Comparison of ENCODE assay signal across 8 cellular contexts in the genomic region with DNA sequence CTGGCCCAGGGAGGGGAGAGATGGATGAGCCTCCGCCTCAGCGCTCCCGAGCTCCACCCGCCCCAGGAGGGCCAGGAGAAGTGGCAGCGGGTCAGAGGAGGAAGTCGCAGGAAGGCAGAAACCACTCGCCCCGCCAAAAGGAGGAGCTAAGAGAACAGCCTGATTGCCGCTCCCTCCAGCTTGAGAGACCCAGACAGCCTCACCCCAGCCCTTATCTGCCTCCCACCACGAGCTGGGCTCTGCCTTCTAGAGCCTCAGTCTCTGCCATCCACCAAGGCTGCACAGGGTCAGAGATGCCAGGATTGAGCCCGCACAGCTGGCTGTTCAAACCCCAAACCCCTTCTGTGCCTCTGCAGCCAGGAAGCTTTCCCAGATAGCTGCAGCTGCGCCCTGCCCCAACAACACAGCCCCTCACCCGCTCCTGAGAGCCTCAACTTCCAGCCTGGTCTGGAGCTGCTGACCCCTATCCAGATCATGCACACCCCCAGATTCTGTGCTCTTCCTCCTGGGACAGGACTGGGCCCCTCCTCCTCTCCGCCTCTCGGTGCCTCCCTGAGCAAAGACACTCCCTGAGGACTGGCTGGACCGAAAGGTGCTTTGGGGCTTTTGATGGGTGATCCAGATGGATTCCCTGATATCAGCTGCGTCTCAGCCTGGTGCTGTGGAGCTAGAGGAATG. TPM values are rescaled to one million over a fixed set of nuclear protein-coding genes. Genes with fewer than 3 reads are reported as not detected.
DNase-seq lines count a peak whose midpoint lies in the region; ATAC-seq and TF ChIP-seq lines count a peak whose summit lies in the region.

No MANE protein-coding gene starts in this region.

- H3K36me3 Mint-ChIP-seq in activated T-helper 17 cell treated with anti-CD3 and anti-CD28 coated beads, Interleukin-2, amount 50 U/mL, for 72 hours (ENCODE audit: low read depth): peaks cover 15% of the 10 kb centered on the region

- no peak overlapping the region for H3K9ac ChIP-seq in HUES64 (ENCODE audit: low read depth, low read length)

- H3K36me3 ChIP-seq in HUES64 (ENCODE audit: insufficient read depth, low read length) (no peaks in the 10 kb centered on the region), prostate gland (no peaks in the 10 kb centered on the region), aorta (ENCODE audit: control insufficient read depth in 1 of 2, insufficient read depth in 2 of 2, low read length in 1 of 2) (no peaks in the 10 kb centered on the region)

- peak overlapping the region; percentile 92 for H3K27ac Mint-ChIP-seq in activated T-helper 17 cell treated with anti-CD3 and anti-CD28 coated beads, Interleukin-2, amount 50 U/mL, for 72 hours

- H3K27ac ChIP-seq in HUES64 (ENCODE audit: low read depth, low read length) (no peak overlapping the region), prostate gland (peak overlapping the region; percentile 68 to 78), aorta (ENCODE audit: low read depth in 1 of 2, low read length in 2 of 2) (peak overlapping the region in 1 of 2 donors; percentile 48)

- DNase-seq in RPMI8226: peak; percentile 80
- peak; percentile 77 for DNase-seq in Right ventricle myocardium superior
- peak; percentile 62 for DNase-seq in prostate gland (ENCODE audit: low spot score)
- peak; percentile 85 to 86 for DNase-seq in aorta

- no peaks in the 10 kb centered on the region for H3K9me3 Mint-ChIP-seq in activated T-helper 17 cell treated with anti-CD3 and anti-CD28 coated beads, Interleukin-2, amount 50 U/mL, for 72 hours

- H3K4me1 ChIP-seq in HUES64 (ENCODE audit: insufficient read depth, low read length) (peaks cover 3% of the 10 kb centered on the region; the same call in 1 of the 2 replicates), prostate gland (replicated peaks) (no peaks in the 10 kb centered on the region), aorta (ENCODE audit: control insufficient read depth in 1 of 2, insufficient read depth in 2 of 2, low read length in 2 of 2) (no peaks in the 10 kb centered on the region)

- H3K4me3 Mint-ChIP-seq in activated T-helper 17 cell treated with anti-CD3 and anti-CD28 coated beads, Interleukin-2, amount 50 U/mL, for 72 hours: peak overlapping the region; percentile 97

- WGBS in HUES64: 14% methylated on average over 17 of the region's 17 CpGs
- 24% methylated on average over 17 of the region's 17 CpGs for WGBS in prostate gland
- 16 to 19% methylated on average over 14 to 17 of the region's 17 CpGs for WGBS in aorta, 2 donors

- intact Hi-C loops in Right ventricle myocardium superior (cut with DNase I) (no loop called here), prostate gland (cut with DNase I) (no loop called here), aorta (cut with DNase I) (no loop called here)

- peak; percentile 61 for TF ChIP-seq POLR2A in GM10847 (IDR thresholded peaks at IDR 0.05; ENCODE audit: extremely low read depth, insufficient read length)
- peak; percentile 12 for TF ChIP-seq POLR2A in prostate gland (IDR thresholded peaks at IDR 0.05)

- ATAC-seq in activated T-helper 17 cell treated with anti-CD3 and anti-CD28 coated beads, Interleukin-2, amount 50 U/mL, for 72 hours (replicated peaks): peak; percentile 70
- ATAC-seq in Right ventricle myocardium superior (ENCODE audit: poor library complexity): peak; percentile 71
- ATAC-seq in aorta (ENCODE audit: low FRiP score): peak; percentile 70
- ATAC-seq in GM21367 (IDR thresholded peaks at IDR 0.05; ENCODE audit: unreplicated experiment): no peak

- peak overlapping the region; percentile 62 for H3K4me3 ChIP-seq in HUES64 (ENCODE audit: low read length)
- H3K4me3 ChIP-seq in prostate gland: peak overlapping the region; percentile 40 to 57
- peak overlapping the region in 1 of 2 donors; percentile 60 for H3K4me3 ChIP-seq in aorta (ENCODE audit: low read length in 2 of 2)

- no peaks in the 10 kb centered on the region for H3K27me3 Mint-ChIP-seq in activated T-helper 17 cell treated with anti-CD3 and anti-CD28 coated beads, Interleukin-2, amount 50 U/mL, for 72 hours

- H3K27me3 ChIP-seq in HUES64 (ENCODE audit: insufficient read depth, low read length) (peaks cover 40% of the 10 kb centered on the region), prostate gland (replicated peaks; ENCODE audit: insufficient read depth) (no peaks in the 10 kb centered on the region), aorta (ENCODE audit: control insufficient read depth in 1 of 2, insufficient read depth in 2 of 2, low read length in 1 of 2) (no peaks in the 10 kb centered on the region)

- H3K9me3 ChIP-seq in HUES64 (ENCODE audit: insufficient read depth, low read depth, low read length): no peaks in the 10 kb centered on the region
- H3K9me3 ChIP-seq in prostate gland: no peaks in the 10 kb centered on the region
- no peaks in the 10 kb centered on the region for H3K9me3 ChIP-seq in aorta (ENCODE audit: control insufficient read depth, low read length)

- TF ChIP-seq CTCF in prostate gland (IDR thresholded peaks at IDR 0.05): no peak

- peaks cover 20% of the 10 kb centered on the region for H3K4me1 Mint-ChIP-seq in activated T-helper 17 cell treated with anti-CD3 and anti-CD28 coated beads, Interleukin-2, amount 50 U/mL, for 72 hours

RNA-seq across cellular contexts. Expression of a gene that starts 1.0 kb away (rescaled TPM):
- 7.0 TPM for polyA plus RNA-seq in HUES64 (2013, experiment 1 of 2)
- 6.7 TPM for polyA plus RNA-seq in HUES64 (2013, experiment 2 of 2)
- 100 to 1,000 TPM in 1 of 2 donors, 10 to 100 TPM in 1; 81.5 to 153 TPM for total RNA-seq in activated T-helper 17 cell treated with anti-CD3 and anti-CD28 coated beads, Interleukin-2, amount 50 U/mL, for 72 hours
- total RNA-seq in Right ventricle myocardium superior: 6.0 TPM
- total RNA-seq in prostate gland: 10 to 100 TPM; 16.3 to 44.5 TPM
- total RNA-seq in aorta: 10 to 100 TPM; 28.7 to 32.1 TPM
- polyA plus RNA-seq in aorta: 10 to 100 TPM in 1 of 2 donors, 1 to 10 TPM in 1; 7.5 to 88.7 TPM

RNA-seq across cellular contexts. Expression of a gene that starts 49.0 kb away (rescaled TPM):
- 0.20 TPM for polyA plus RNA-seq in HUES64 (2013, experiment 1 of 2)
- polyA plus RNA-seq in HUES64 (2013, experiment 2 of 2): 0.38 TPM
- 1 to 10 TPM in 1 of 2 donors, not detected in 1; 1.6 TPM for total RNA-seq in activated T-helper 17 cell treated with anti-CD3 and anti-CD28 coated beads, Interleukin-2, amount 50 U/mL, for 72 hours
- total RNA-seq in Right ventricle myocardium superior (0.08 TPM), prostate gland (10 to 100 TPM in 1 of 2 donors, 1 to 10 TPM in 1; 3.8 to 22.5 TPM), aorta (1 to 10 TPM; 3.5 to 4.7 TPM)
- polyA plus RNA-seq in aorta: 1 to 10 TPM in 1 of 2 donors, under 1 TPM in 1; 0.50 to 1.6 TPM
